11 cellular contexts compared by ENCODE assay signal in the genomic region with DNA sequence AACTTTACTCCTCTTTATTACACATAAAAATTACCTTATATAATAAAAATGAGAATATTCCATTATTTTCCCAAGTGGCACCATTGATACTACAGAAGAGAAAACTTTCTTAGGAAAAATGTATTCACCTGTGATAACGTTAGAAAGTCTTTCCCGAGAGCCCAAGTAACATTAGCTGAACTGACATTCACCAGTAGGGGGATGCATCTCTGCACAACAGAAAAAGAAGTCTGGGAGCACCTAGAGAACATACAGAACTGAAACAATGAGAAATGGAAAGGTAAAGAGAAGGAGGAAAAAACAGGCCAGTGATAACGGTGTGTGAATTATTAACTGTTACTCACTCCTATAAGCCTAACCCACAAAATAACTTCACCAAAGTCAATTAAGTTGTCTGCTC.
A peak's percentile ranks its signal among the peaks of the same experiment; 100 is the strongest.
DNase-seq lines count a peak whose midpoint lies in the region; ATAC-seq and TF ChIP-seq lines count a peak whose summit lies in the region.
"Had no signal": no experiment of that assay in that cellular context is flagged by ENCODE, and none has a peak within 500 bp of the region (broad histone marks: within the 10 kb centered on the region; RNA-seq: fewer than 3 reads in every experiment).

No MANE protein-coding gene starts in this region.

- H2AFZ ChIP-seq in KMS-11 (ENCODE audit: low read depth) = no peak overlapping the region
- H2AFZ ChIP-seq: PC-9 had no signal

- no peak overlapping the region for H3K4me3 Mint-ChIP-seq in WTC11
- H3K4me3 Mint-ChIP-seq: activated CD8-positive, alpha-beta memory T cell treated with anti-CD3 and anti-CD28 coated beads, Interleukin-2, amount 10 ng/mL, durations not matched to agents 7 days and 5 days had no signal

- no peak for TF ChIP-seq POLR2A in esophagus squamous epithelium (IDR thresholded peaks at IDR 0.05)

- no peaks in the 10 kb centered on the region for H3K27me3 ChIP-seq in KMS-11 (ENCODE audit: insufficient read depth, low read depth)
- H3K27me3 ChIP-seq in esophagus squamous epithelium = no peaks in the 10 kb centered on the region

- H3K4me1 Mint-ChIP-seq in WTC11 = 0 out of 2 replicates have a peak, but pooled peaks cover 2% of the 10 kb centered on the region
- H3K4me1 Mint-ChIP-seq: activated CD8-positive, alpha-beta memory T cell treated with anti-CD3 and anti-CD28 coated beads, Interleukin-2, amount 10 ng/mL, durations not matched to agents 7 days and 5 days had no signal

- ATAC-seq in WTC11 = peak; percentile 89
- ATAC-seq in left lobe of liver = peak; percentile 43
- no peak for ATAC-seq in GM21825 (IDR thresholded peaks at IDR 0.05; ENCODE audit: unreplicated experiment)
- no peak for ATAC-seq in Right ventricle myocardium inferior
- ATAC-seq: activated CD8-positive, alpha-beta memory T cell treated with anti-CD3 and anti-CD28 coated beads, Interleukin-2, amount 10 ng/mL, durations not matched to agents 7 days and 5 days had no signal

- WGBS in esophagus squamous epithelium, 2 donors = 14 to 24% methylated on average over 3 of the region's 3 CpGs

- in situ Hi-C loops in G401 (cut with HindIII; ENCODE audit: low sequenced_read_pairs) = no loop called here

- no peak overlapping the region for H3K9ac ChIP-seq in KMS-11

- no peak overlapping the region for H3K4me2 ChIP-seq in KMS-11
- H3K4me2 ChIP-seq: PC-9 had no signal

- H3K4me3 ChIP-seq in KMS-11 (IDR thresholded peaks at IDR 0.05; ENCODE audit: insufficient read depth, low read depth, low read length) = no peak overlapping the region
- H3K4me3 ChIP-seq in esophagus squamous epithelium = no peak overlapping the region
- H3K4me3 ChIP-seq: PC-9 had no signal

- H3K9me3 ChIP-seq in esophagus squamous epithelium = no peaks in the 10 kb centered on the region

- H3K27ac ChIP-seq in KMS-11 = no peak overlapping the region
- H3K27ac ChIP-seq in esophagus squamous epithelium = no peak overlapping the region
- H3K27ac ChIP-seq: HL-60, PC-9 had no signal

- H3K36me3 ChIP-seq in KMS-11 (ENCODE audit: insufficient read depth) (no peaks in the 10 kb centered on the region), esophagus squamous epithelium (no peaks in the 10 kb centered on the region)

- H3K27me3 Mint-ChIP-seq in WTC11 (ENCODE audit: low read depth) = no peaks in the 10 kb centered on the region
- H3K27me3 Mint-ChIP-seq: activated CD8-positive, alpha-beta memory T cell treated with anti-CD3 and anti-CD28 coated beads, Interleukin-2, amount 10 ng/mL, durations not matched to agents 7 days and 5 days had no signal

- no peaks in the 10 kb centered on the region for H3K4me1 ChIP-seq in KMS-11 (ENCODE audit: low read depth, poor library complexity, severe bottlenecking)
- H3K4me1 ChIP-seq in esophagus squamous epithelium = no peaks in the 10 kb centered on the region

- CTCF ChIA-PET in WTC11 (lab: Charles Lee) = interaction anchor here (0.7 to 1.3 kb wide), 3 partner anchors 13 to 76 kb away, joined by 4 to 11 read pairs (median 4); no protein-coding TSS in a partner anchor

- POLR2A ChIA-PET in WTC11 (lab: Charles Lee) = no interaction called here

- H3K79me2 ChIP-seq in KMS-11 (ENCODE audit: insufficient read depth, low read depth) = no peaks in the 10 kb centered on the region

- H3K27ac Mint-ChIP-seq in WTC11 = no peak overlapping the region
- H3K27ac Mint-ChIP-seq: activated CD8-positive, alpha-beta memory T cell treated with anti-CD3 and anti-CD28 coated beads, Interleukin-2, amount 10 ng/mL, durations not matched to agents 7 days and 5 days had no signal

- TF ChIP-seq CTCF in KMS-11 (conservative IDR thresholded peaks at IDR 0.05; ENCODE audit: low read depth, low read length) (0 out of 2 replicates have a peak, but pooled peaks have one; percentile 12), WTC11 (IDR thresholded peaks at IDR 0.05) (peak; percentile 41), esophagus squamous epithelium (IDR thresholded peaks at IDR 0.05) (no peak)

- intact Hi-C loops in esophagus squamous epithelium (cut with DNase I) = no loop called here
- intact Hi-C loops in Right ventricle myocardium inferior (cut with DNase I) = no loop called here

- H3K36me3 Mint-ChIP-seq in WTC11 = no peaks in the 10 kb centered on the region
- H3K36me3 Mint-ChIP-seq: activated CD8-positive, alpha-beta memory T cell treated with anti-CD3 and anti-CD28 coated beads, Interleukin-2, amount 10 ng/mL, durations not matched to agents 7 days and 5 days had no signal

- DNase-seq in G401 (ENCODE audit: low spot score) (peak; percentile 10), WTC11 (ENCODE audit: low spot score) (no peak), left lobe of liver (ENCODE audit: low spot score) (no peak), esophagus squamous epithelium (lab: John Stamatoyannopoulos, UW) (no peak), SKM-1 treated with dmso at 0.1 percent for 144 hours (lab: John Stamatoyannopoulos, UW; ENCODE audit: unreplicated experiment) (no peak), Right ventricle myocardium inferior (ENCODE audit: missing footprints) (no peak)
- DNase-seq: activated CD8-positive, alpha-beta memory T cell treated with anti-CD3 and anti-CD28 coated beads, Interleukin-2, amount 10 ng/mL, durations not matched to agents 7 days and 5 days; PC-9 had no signal

- no peaks in the 10 kb centered on the region for H4K20me1 ChIP-seq in KMS-11 (ENCODE audit: insufficient read depth)

- peaks cover 11% of the 10 kb centered on the region for H3K9me3 Mint-ChIP-seq in WTC11

TF ChIP-seq in WTC11, 78 proteins besides CTCF, POLR2A, EP300 and RAD21:
- no peak for TF ChIP-seq FOXK1 (CRISPR knock-in tag; IDR thresholded peaks at IDR 0.05)

Comparison
In these comparisons a context has a peak if more than half of its experiments do, and no peak if none do; other contexts are left out.
1. CTCF ChIP-seq: peak in KMS-11 (single experiment) and WTC11 (single experiment); none in esophagus squamous epithelium (0 of 6).
2. ATAC-seq: peak in WTC11 (single experiment) and left lobe of liver (single experiment); none in GM21825 (single experiment) and Right ventricle myocardium inferior (single experiment).